In the genomic region with DNA sequence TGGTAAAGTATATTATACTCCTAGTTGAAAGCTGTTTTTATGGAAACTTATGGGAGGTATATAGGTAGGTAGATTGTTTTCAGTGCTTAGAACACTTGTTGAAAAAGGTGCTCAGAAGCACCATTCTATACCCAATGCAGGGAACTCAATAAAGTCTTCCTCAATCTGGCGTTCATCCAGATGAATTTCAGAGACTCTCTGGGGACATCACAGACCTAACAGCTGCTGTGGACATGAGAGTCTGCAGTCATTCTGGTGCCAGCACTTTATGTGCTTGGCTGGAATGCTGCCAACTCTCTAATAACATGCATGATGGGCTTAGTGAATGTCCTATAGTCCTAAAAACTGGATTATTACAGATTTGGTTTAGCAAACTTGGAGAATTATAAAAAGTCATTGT, we compare ENCODE assay signal across 9 cellular contexts.
DNase-seq lines count a peak whose midpoint lies in the region; ATAC-seq and TF ChIP-seq lines count a peak whose summit lies in the region.
"Had no signal": no experiment of that assay in that cellular context is flagged by ENCODE, and none has a peak within 500 bp of the region (broad histone marks: within the 10 kb centered on the region; RNA-seq: fewer than 3 reads in every experiment).

No MANE protein-coding gene starts in this region.

- no peak overlapping the region for H3K4me3 ChIP-seq in AG10803 (ENCODE audit: low read length)
- no peak overlapping the region for H3K4me3 ChIP-seq in fibroblast of villous mesenchyme (ENCODE audit: low read depth, low read length)

- no peak for ATAC-seq in GM21526 (IDR thresholded peaks at IDR 0.05; ENCODE audit: low FRiP score, unreplicated experiment)
- ATAC-seq in activated naive CD4-positive, alpha-beta T cell treated with anti-CD3 and anti-CD28 coated beads, Interleukin-2, amount 50 U/mL, for 72 hours = no peak

- no peak overlapping the region for H3K27ac Mint-ChIP-seq in activated naive CD4-positive, alpha-beta T cell treated with anti-CD3 and anti-CD28 coated beads, Interleukin-2, amount 50 U/mL, for 72 hours

- DNase-seq in AG10803 (ENCODE audit: low read depth) = peak; percentile 8
- DNase-seq in NCI-H1105 (lab: John Stamatoyannopoulos, UW) = peak; percentile 98
- DNase-seq in NCI-H748 (lab: John Stamatoyannopoulos, UW; ENCODE audit: unreplicated experiment) = peak; percentile 99
- peak; percentile 7 for DNase-seq in fibroblast of villous mesenchyme (ENCODE audit: low read depth)
- DNase-seq in T1000 (lab: John Stamatoyannopoulos, UW) = no peak
- no peak for DNase-seq in activated naive CD4-positive, alpha-beta T cell treated with anti-CD3 and anti-CD28 coated beads, Interleukin-2, amount 50 U/mL, for 72 hours (ENCODE audit: low spot score in 2 of 2)
- DNase-seq in kidney glomerular epithelial cell (lab: John Stamatoyannopoulos, UW) = no peak
- DNase-seq: ACHN had no signal

- H3K36me3 Mint-ChIP-seq in activated naive CD4-positive, alpha-beta T cell treated with anti-CD3 and anti-CD28 coated beads, Interleukin-2, amount 50 U/mL, for 72 hours = no peaks in the 10 kb centered on the region

- H3K9me3 Mint-ChIP-seq in activated naive CD4-positive, alpha-beta T cell treated with anti-CD3 and anti-CD28 coated beads, Interleukin-2, amount 50 U/mL, for 72 hours = no peaks in the 10 kb centered on the region

- no peak for TF ChIP-seq CTCF in AG10803 (conservative IDR thresholded peaks at IDR 0.05; ENCODE audit: low read length)
- no peak for TF ChIP-seq CTCF in fibroblast of villous mesenchyme (IDR thresholded peaks at IDR 0.05; ENCODE audit: insufficient read depth, low read depth, low read length)

Comparison
In these comparisons a context has a peak if more than half of its experiments do, and no peak if none do; other contexts are left out.
1. DNase-seq: peak in AG10803 (single experiment), NCI-H1105 (single experiment), NCI-H748 (single experiment) and fibroblast of villous mesenchyme (single experiment); none in T1000 (single experiment), activated naive CD4-positive, alpha-beta T cell treated with anti-CD3 and anti-CD28 coated beads, Interleukin-2, amount 50 U/mL, for 72 hours (0 of 2) and kidney glomerular epithelial cell (single experiment).